Comparison of ENCODE assay signal across 8 cellular contexts in genomic region chr7:87934699-87935372, GRCh38. TPM values are rescaled to one million over a fixed set of nuclear protein-coding genes. Genes with fewer than 3 reads are reported as not detected.
DNase-seq lines count a peak whose midpoint lies in the region; ATAC-seq and TF ChIP-seq lines count a peak whose summit lies in the region.

No MANE protein-coding gene starts in this region.

- H3K4me3 ChIP-seq in AG09309 (ENCODE audit: control insufficient read depth, low read depth, low read length), result peak overlapping the region; percentile 50
- peak overlapping the region; percentile 46 for H3K4me3 ChIP-seq in MG63
- H3K4me3 ChIP-seq in fibroblast of the aortic adventitia (ENCODE audit: low read depth, low read length), result peak overlapping the region; percentile 73

- H3K27ac Mint-ChIP-seq in activated CD8-positive, alpha-beta memory T cell treated with anti-CD3 and anti-CD28 coated beads, Interleukin-2, amount 10 ng/mL, durations not matched to agents 7 days and 5 days, result peak overlapping the region; percentile 74
- peak overlapping the region; percentile 83 for H3K27ac Mint-ChIP-seq in neural crest cell (ENCODE audit: unreplicated experiment)

- peak overlapping the region; percentile 83 for H3K4me3 Mint-ChIP-seq in activated CD8-positive, alpha-beta memory T cell treated with anti-CD3 and anti-CD28 coated beads, Interleukin-2, amount 10 ng/mL, durations not matched to agents 7 days and 5 days
- peak overlapping the region; percentile 90 for H3K4me3 Mint-ChIP-seq in neural crest cell

- no peak for TF ChIP-seq CTCF in AG09309 (IDR thresholded peaks at IDR 0.05; ENCODE audit: control insufficient read depth, insufficient read depth, low read depth, low read length, missing control alignments)
- no peak for TF ChIP-seq CTCF in GM13977 (IDR thresholded peaks at IDR 0.05; ENCODE audit: extremely low read depth, insufficient read depth, missing control alignments)
- TF ChIP-seq CTCF in fibroblast of the aortic adventitia (IDR thresholded peaks at IDR 0.05; ENCODE audit: insufficient read depth, low read length), result no peak
- no peak for TF ChIP-seq CTCF in neural crest cell (conservative IDR thresholded peaks at IDR 0.05)

- H3K27me3 ChIP-seq in MG63, result peaks cover 4% of the 10 kb centered on the region; the same call in 1 of the 2 replicates

- ATAC-seq in activated CD8-positive, alpha-beta memory T cell treated with anti-CD3 and anti-CD28 coated beads, Interleukin-2, amount 10 ng/mL, durations not matched to agents 7 days and 5 days, result peak; percentile 2

- CTCF ChIA-PET in activated CD8-positive, alpha-beta memory T cell treated with anti-CD3 and anti-CD28 coated beads, Interleukin-2, amount 10 ng/mL, durations not matched to agents 7 days and 5 days (lab: Charles Lee), result interaction anchor here (2.3 kb wide), 1 partner anchor 9 kb away, joined by 10 read pairs; no protein-coding TSS in a partner anchor

- peaks cover 14% of the 10 kb centered on the region for H3K4me1 Mint-ChIP-seq in activated CD8-positive, alpha-beta memory T cell treated with anti-CD3 and anti-CD28 coated beads, Interleukin-2, amount 10 ng/mL, durations not matched to agents 7 days and 5 days
- peaks cover 18% of the 10 kb centered on the region for H3K4me1 Mint-ChIP-seq in neural crest cell

- in situ Hi-C loops in GM13977 (cut with MboI; ENCODE audit: low pct_unique_long_range_greater_than_20kb, low sequenced_read_pairs, unreplicated experiment), result no loop called here

- DNase-seq in AG09309 (ENCODE audit: low read depth) (no peak), GM13977 (ENCODE audit: low spot score) (peak; percentile 48), MG63 (no peak), fibroblast of the aortic adventitia (ENCODE audit: low read depth) (peak; percentile 8), neural crest cell (ENCODE audit: low read depth, low spot score) (peak; percentile 8), COLO829 (ENCODE audit: low spot score) (no peak), HPDE6-E6E7 (ENCODE audit: extremely low spot score) (no peak)
- peak; percentile 48 for DNase-seq in activated CD8-positive, alpha-beta memory T cell treated with anti-CD3 and anti-CD28 coated beads, Interleukin-2, amount 10 ng/mL, durations not matched to agents 7 days and 5 days

- H3K9me3 Mint-ChIP-seq in activated CD8-positive, alpha-beta memory T cell treated with anti-CD3 and anti-CD28 coated beads, Interleukin-2, amount 10 ng/mL, durations not matched to agents 7 days and 5 days (ENCODE audit: low read depth), result no peaks in the 10 kb centered on the region
- no peaks in the 10 kb centered on the region for H3K9me3 Mint-ChIP-seq in neural crest cell

- no peaks in the 10 kb centered on the region for H3K36me3 ChIP-seq in MG63

- peaks cover 7% of the 10 kb centered on the region for H3K36me3 Mint-ChIP-seq in activated CD8-positive, alpha-beta memory T cell treated with anti-CD3 and anti-CD28 coated beads, Interleukin-2, amount 10 ng/mL, durations not matched to agents 7 days and 5 days
- H3K36me3 Mint-ChIP-seq in neural crest cell (ENCODE audit: low read depth), result no peaks in the 10 kb centered on the region

- no peaks in the 10 kb centered on the region for H3K9me3 ChIP-seq in MG63

- peaks cover 9% of the 10 kb centered on the region for H3K27me3 Mint-ChIP-seq in activated CD8-positive, alpha-beta memory T cell treated with anti-CD3 and anti-CD28 coated beads, Interleukin-2, amount 10 ng/mL, durations not matched to agents 7 days and 5 days
- H3K27me3 Mint-ChIP-seq in neural crest cell (ENCODE audit: low read depth), result peaks cover 36% of the 10 kb centered on the region

RNA-seq across cellular contexts. Expression of gene ADAM22, which starts 0.8 kb away (rescaled TPM):
- total RNA-seq in MG63 (2014; rRNA removed; shearing (Covaris generic); ENCODE audit: low replicate concordance), result not detected in 2 replicates
- 1 to 10 TPM; 5.2 to 5.8 TPM for total RNA-seq in activated CD8-positive, alpha-beta memory T cell treated with anti-CD3 and anti-CD28 coated beads, Interleukin-2, amount 10 ng/mL, durations not matched to agents 7 days and 5 days
- total RNA-seq in fibroblast of the aortic adventitia (ENCODE audit: low replicate concordance), result 1.3 and 2.4 TPM in 2 replicates
- total RNA-seq in neural crest cell, result 12.1 and 13.4 TPM in 2 replicates

RNA-seq across cellular contexts. Expression of gene DBF4, which starts 58.5 kb away (rescaled TPM):
- total RNA-seq in MG63 (2014; rRNA removed; shearing (Covaris generic); ENCODE audit: low replicate concordance), result 20.5 and 20.9 TPM in 2 replicates
- 10 to 100 TPM; 85.1 to 85.5 TPM for total RNA-seq in activated CD8-positive, alpha-beta memory T cell treated with anti-CD3 and anti-CD28 coated beads, Interleukin-2, amount 10 ng/mL, durations not matched to agents 7 days and 5 days
- total RNA-seq in fibroblast of the aortic adventitia (ENCODE audit: low replicate concordance), result 7.0 and 38.8 TPM in 2 replicates
- total RNA-seq in neural crest cell, result 92.3 and 94.4 TPM in 2 replicates

RNA-seq across cellular contexts. Expression of gene SLC25A40, which starts 58.7 kb away (rescaled TPM):
- total RNA-seq in MG63 (2014; rRNA removed; shearing (Covaris generic); ENCODE audit: low replicate concordance), result 4.0 and 15.3 TPM in 2 replicates
- total RNA-seq in activated CD8-positive, alpha-beta memory T cell treated with anti-CD3 and anti-CD28 coated beads, Interleukin-2, amount 10 ng/mL, durations not matched to agents 7 days and 5 days, result 10 to 100 TPM; 42.1 to 48.7 TPM
- total RNA-seq in fibroblast of the aortic adventitia (ENCODE audit: low replicate concordance), result 6.9 and 22.9 TPM in 2 replicates
- 36.3 and 39.0 TPM in 2 replicates for total RNA-seq in neural crest cell

Comparison
In these comparisons a context has a peak if more than half of its experiments do, and no peak if none do; other contexts are left out.
1. DNase-seq: peak in GM13977 (single experiment), activated CD8-positive, alpha-beta memory T cell treated with anti-CD3 and anti-CD28 coated beads, Interleukin-2, amount 10 ng/mL, durations not matched to agents 7 days and 5 days (single experiment), fibroblast of the aortic adventitia (single experiment) and neural crest cell (single experiment); none in AG09309 (single experiment), MG63 (single experiment), COLO829 (single experiment) and HPDE6-E6E7 (single experiment).
2. Peak in every context shown above with its lines, with median percentiles within 50 percentile points of each other: H3K4me3 ChIP-seq.